Comparison of ENCODE assay signal across 16 cellular contexts in the genomic region with DNA sequence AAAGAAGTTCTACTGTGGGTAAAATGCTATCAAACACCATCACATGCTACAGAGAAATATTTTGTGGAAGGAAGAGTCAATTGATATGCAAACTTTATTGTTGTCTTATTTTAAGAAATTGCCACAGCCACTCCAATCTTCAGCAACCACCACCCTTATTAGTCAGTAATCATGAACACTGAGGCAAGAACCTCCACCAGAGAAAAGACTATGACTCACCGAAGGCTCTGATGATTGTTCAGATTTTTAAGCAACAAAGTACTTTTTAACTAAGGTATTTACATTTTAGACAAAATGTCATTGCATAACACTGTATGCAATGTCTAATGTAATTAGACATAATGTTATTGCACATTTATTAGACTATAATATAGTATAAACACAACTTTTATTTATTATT. TPM values are rescaled to one million over a fixed set of nuclear protein-coding genes. Genes with fewer than 3 reads are reported as not detected.
DNase-seq lines count a peak whose midpoint lies in the region; ATAC-seq, FAIRE-seq and TF ChIP-seq lines count a peak whose summit lies in the region.
"Had no signal": no experiment of that assay in that cellular context is flagged by ENCODE, and none has a peak within 500 bp of the region (broad histone marks: within the 10 kb centered on the region; RNA-seq: fewer than 3 reads in every experiment).

No MANE protein-coding gene starts in this region.

- H3K4me1 ChIP-seq in IMR-90 (ENCODE audit: control insufficient read depth, insufficient read depth, low read length), result peaks cover 2% of the 10 kb centered on the region; the same call in 1 of the 2 replicates
- peaks cover 3% of the 10 kb centered on the region for H3K4me1 ChIP-seq in keratinocyte (ENCODE audit: control insufficient read depth, extremely low read depth, insufficient read depth, low read length)
- H3K4me1 ChIP-seq: BE2C, tibial artery had no signal

- FAIRE-seq in bronchial epithelial cell (lab: Jason Lieb, UNC) (no peak), keratinocyte (lab: Jason Lieb, UNC) (no peak)

- no peak overlapping the region for H3K4ac ChIP-seq in IMR-90 (ENCODE audit: low read depth, low read length)

- no peak overlapping the region for H4K8ac ChIP-seq in IMR-90 (ENCODE audit: low read depth in 2 of 2, low read length in 2 of 2)

- no peak overlapping the region for H3K23ac ChIP-seq in IMR-90 (ENCODE audit: low read depth, low read length)

- ATAC-seq in IMR-90 (ENCODE audit: low read depth) (peak; percentile 93), GM18505 (IDR thresholded peaks at IDR 0.05; ENCODE audit: unreplicated experiment) (no peak), GM18511 (IDR thresholded peaks at IDR 0.05; ENCODE audit: unreplicated experiment) (no peak), HG02840 (IDR thresholded peaks at IDR 0.05; ENCODE audit: low FRiP score, unreplicated experiment) (no peak)

- no peak overlapping the region for H3K56ac ChIP-seq in IMR-90 (ENCODE audit: extremely low read depth, insufficient read depth, low read length)

- H3K14ac ChIP-seq in IMR-90 (replicated peaks; ENCODE audit: low read depth, low read length), result no peak overlapping the region

- no peak overlapping the region for H2AK9ac ChIP-seq in IMR-90 (replicated peaks; ENCODE audit: low read depth, low read length, poor library complexity)

- no peak overlapping the region for H3K27ac ChIP-seq in IMR-90 (ENCODE audit: insufficient read depth, low read length)
- H3K27ac ChIP-seq in keratinocyte (ENCODE audit: control insufficient read depth, insufficient read depth, low read length), result peak overlapping the region; percentile 28
- H3K27ac ChIP-seq: tibial artery had no signal

- peak overlapping the region; percentile 65 for H2BK5ac ChIP-seq in IMR-90 (ENCODE audit: low read depth, low read length, poor library complexity, severe bottlenecking)

- H4K5ac ChIP-seq in IMR-90 (ENCODE audit: low read depth, low read length), result no peak overlapping the region

- H3K79me2 ChIP-seq in keratinocyte (ENCODE audit: control insufficient read depth, insufficient read depth, low read length), result no peaks in the 10 kb centered on the region

- BruUV-seq in IMR-90 (replicated peaks; lab: Mats Ljungman, UMichigan), result no TSS peak

- intact Hi-C loops in IMR-90 (cut with micrococcal nuclease), result loop anchor here (10.0 kb wide), 1 partner anchor 325 kb away; a partner anchor contains a TSS

- CTCF ChIA-PET in AG04449 (lab: Yijun Ruan, JAX) (no interaction called here), IMR-90 (lab: Yijun Ruan, JAX) (no interaction called here)

- H2AK5ac ChIP-seq in IMR-90 (ENCODE audit: low read depth, low read length), result no peak overlapping the region

- no peak for TF ChIP-seq CTCF in AG04449 (IDR thresholded peaks at IDR 0.05; ENCODE audit: insufficient read depth, low read length, missing control alignments)
- TF ChIP-seq CTCF in IMR-90 (conservative IDR thresholded peaks at IDR 0.05; ENCODE audit: low read depth, low read length), result no peak
- TF ChIP-seq CTCF in bronchial epithelial cell (IDR thresholded peaks at IDR 0.05; ENCODE audit: insufficient read depth, low read length, severe bottlenecking), result no peak
- TF ChIP-seq CTCF in keratinocyte (optimal IDR thresholded peaks at IDR 0.05 in 1 of 3, IDR thresholded peaks at IDR 0.05 in 1 of 3, conservative IDR thresholded peaks at IDR 0.05 in 1 of 3; ENCODE audit: extremely low read depth in 1 of 3, insufficient read depth in 2 of 3, low read length in 3 of 3), result no peak

- TF ChIP-seq RAD21 in IMR-90 (IDR thresholded peaks at IDR 0.05; ENCODE audit: low read length), result no peak

- H3K9ac ChIP-seq in IMR-90 (ENCODE audit: low read depth, low read length) (no peak overlapping the region), keratinocyte (ENCODE audit: control insufficient read depth, extremely low read depth, insufficient read depth, low read length) (no peak overlapping the region)

- H3K9me1 ChIP-seq in IMR-90 (ENCODE audit: insufficient read depth, low read length) (no peaks in the 10 kb centered on the region), keratinocyte (ENCODE audit: control insufficient read depth, extremely low read depth, insufficient read depth, low read length) (no peaks in the 10 kb centered on the region)

- H2AFZ ChIP-seq in IMR-90 (replicated peaks; ENCODE audit: low read length, poor library complexity), result no peak overlapping the region
- no peak overlapping the region for H2AFZ ChIP-seq in keratinocyte (ENCODE audit: control insufficient read depth, low read length)

- H3K9me3 ChIP-seq in IMR-90 (ENCODE audit: control insufficient read depth, insufficient read depth, low read length) (peaks cover 15% of the 10 kb centered on the region), keratinocyte (ENCODE audit: control insufficient read depth, low read depth, low read length) (peaks cover 3% of the 10 kb centered on the region)
- H3K9me3 ChIP-seq: BE2C had no signal

- in situ Hi-C loops in IMR-90 (cut with MboI; ENCODE audit: low sequenced_read_pairs), result loop anchor here (10.0 kb wide), 1 partner anchor 55 kb away; a partner anchor contains a TSS

- TF ChIP-seq POLR2A in IMR-90 (IDR thresholded peaks at IDR 0.05; ENCODE audit: low read depth, low read length) (no peak), GM18505 (IDR thresholded peaks at IDR 0.05; ENCODE audit: borderline replicate concordance, extremely low read depth, insufficient read depth, insufficient read length) (no peak)

- dilution Hi-C loops in IMR-90 (cut with HindIII; ENCODE audit: low sequenced_read_pairs, unreplicated experiment) (no loop called here), keratinocyte (cut with MboI; ENCODE audit: extremely low pct_ligation_motif_present, low sequenced_read_pairs) (no loop called here)

- H2BK20ac ChIP-seq in IMR-90 (ENCODE audit: low read depth, low read length), result no peak overlapping the region

- H3K4me3 ChIP-seq in AG04449 (ENCODE audit: low read depth, low read length) (no peak overlapping the region), IMR-90 (ENCODE audit: insufficient read depth, low read depth, low read length) (no peak overlapping the region), bronchial epithelial cell (ENCODE audit: low read depth, low read length) (no peak overlapping the region), keratinocyte (ENCODE audit: control insufficient read depth in 2 of 3, extremely low read depth in 1 of 3, insufficient read depth in 2 of 3, low read depth in 1 of 3, low read length in 3 of 3) (no peak overlapping the region)
- H3K4me3 ChIP-seq: tibial artery had no signal

- peak; percentile 34 for DNase-seq in AG04449 (ENCODE audit: low read depth, low spot score)
- peak; percentile 87 for DNase-seq in IMR-90
- peak; percentile 90 for DNase-seq in bronchial epithelial cell (ENCODE audit: low read depth)
- DNase-seq in keratinocyte (ENCODE audit: low read depth, low spot score), result no peak
- DNase-seq in NCI-H82 (lab: John Stamatoyannopoulos, UW), result no peak
- DNase-seq: activated CD8-positive, alpha-beta memory T cell treated with anti-CD3 and anti-CD28 coated beads for 24 hours; BE2C; caudate nucleus; erythroblast; midbrain; NCI-H1436; NCI-H748 treated with DMSO at 0.1 percent for 48 hours; tibial artery had no signal

- no peak overlapping the region for H2BK120ac ChIP-seq in IMR-90 (ENCODE audit: low read depth, low read length)

- H4K20me1 ChIP-seq in IMR-90 (ENCODE audit: insufficient read depth, low read length) (0 out of 2 replicates have a peak, but pooled peaks cover 4% of the 10 kb centered on the region), keratinocyte (ENCODE audit: control insufficient read depth, extremely low read depth, insufficient read depth, low read length) (no peaks in the 10 kb centered on the region)

- H4K91ac ChIP-seq in IMR-90 (ENCODE audit: insufficient read depth, low read depth, low read length), result no peak overlapping the region

- no peaks in the 10 kb centered on the region for H3K36me3 ChIP-seq in IMR-90 (ENCODE audit: control insufficient read depth, insufficient read depth, low read length)
- no peaks in the 10 kb centered on the region for H3K36me3 ChIP-seq in bronchial epithelial cell (ENCODE audit: control insufficient read depth, insufficient read depth, low read length)
- no peaks in the 10 kb centered on the region for H3K36me3 ChIP-seq in keratinocyte (ENCODE audit: control insufficient read depth in 2 of 2, extremely low read depth in 1 of 2, insufficient read depth in 2 of 2, low read length in 2 of 2)
- H3K36me3 ChIP-seq: BE2C had no signal

- H3K27me3 ChIP-seq in IMR-90 (ENCODE audit: control insufficient read depth, insufficient read depth, low read length) (no peaks in the 10 kb centered on the region), bronchial epithelial cell (ENCODE audit: control insufficient read depth, insufficient read depth, low read length) (no peaks in the 10 kb centered on the region), keratinocyte (ENCODE audit: control insufficient read depth, extremely low read depth, insufficient read depth, low read length) (no peaks in the 10 kb centered on the region)
- H3K27me3 ChIP-seq: BE2C, tibial artery had no signal

- H3K79me1 ChIP-seq in IMR-90 (ENCODE audit: low read depth in 1 of 2, low read length in 2 of 2), result no peaks in the 10 kb centered on the region

- no peak overlapping the region for H2BK15ac ChIP-seq in IMR-90 (ENCODE audit: low read depth, low read length)

- POLR2A ChIA-PET in AG04449 (lab: Yijun Ruan, JAX) (interaction anchor here (0.6 kb wide), 1 partner anchor 81 kb away, joined by 3 read pairs; no protein-coding TSS in a partner anchor), IMR-90 (lab: Charles Lee; ENCODE audit: unreplicated experiment) (no interaction called here)

- no CpG with 5 or more reads among the region's 1 CpG for WGBS in IMR-90 (ENCODE audit: extremely low coverage in 2 of 2, insufficient read length in 1 of 2), 2 experiments

- no peak overlapping the region for H3K18ac ChIP-seq in IMR-90 (ENCODE audit: low read depth, low read length)

- H3K4me2 ChIP-seq in IMR-90 (ENCODE audit: low read depth, low read length) (peak overlapping the region; percentile 32; the same call in 1 of the 2 replicates), keratinocyte (ENCODE audit: control insufficient read depth, extremely low read depth, insufficient read depth, low read depth, low read length) (no peak overlapping the region)

RNA-seq across cellular contexts. Expression of a gene that starts 26.2 kb away (rescaled TPM):
- total RNA-seq in IMR-90 (2012; rRNA removed), result 0.36 and 0.56 TPM in 2 replicates
- 0.79 and 0.86 TPM in 2 replicates for polyA plus RNA-seq in IMR-90 (2012; rRNA removed)
- 0.32 and 1.0 TPM in 2 replicates for polyA plus RNA-seq in IMR-90 (2012; cell fraction: cytosol; rRNA removed)
- 0.34 and 0.54 TPM in 2 replicates for polyA plus RNA-seq in IMR-90 (2012; cell fraction: nucleus; rRNA removed; ENCODE audit: low replicate concordance)
- total RNA-seq in bronchial epithelial cell, result under 0.01 TPM in 1 of 2 replicates, not detected in the other
- polyA plus RNA-seq in keratinocyte, result 0.01 TPM in 2 of 3 replicates, not detected in the other
- polyA plus RNA-seq in keratinocyte (2011; ENCODE audit: low read depth), result not detected
- polyA plus RNA-seq in keratinocyte (2011; cell fraction: cytosol; rRNA removed), result 0.04 TPM in 1 of 2 replicates, not detected in the other
- polyA plus RNA-seq in keratinocyte (2011; cell fraction: nucleus; rRNA removed), result 0.04 TPM in 1 of 2 replicates, not detected in the other
- polyA plus RNA-seq in keratinocyte (2012; ENCODE audit: low replicate concordance), result 0.13 and 0.35 TPM in 2 replicates
- polyA minus RNA-seq in keratinocyte, result 0.10 TPM in 1 of 3 replicates, not detected in the others
- not detected for polyA minus RNA-seq in keratinocyte (2011; cell fraction: cytosol; rRNA and poly(A)+ RNA removed)
- not detected in 2 replicates for polyA minus RNA-seq in keratinocyte (2011; cell fraction: nucleus; rRNA and poly(A)+ RNA removed)

RNA-seq across cellular contexts. Expression of a gene that starts 28.4 kb away (rescaled TPM):
- 25.0 and 36.4 TPM in 2 replicates for total RNA-seq in IMR-90 (2012; rRNA removed)
- polyA plus RNA-seq in IMR-90 (2012; rRNA removed), result 41.9 and 60.5 TPM in 2 replicates
- polyA plus RNA-seq in IMR-90 (2012; cell fraction: cytosol; rRNA removed), result 26.1 and 52.9 TPM in 2 replicates
- polyA plus RNA-seq in IMR-90 (2012; cell fraction: nucleus; rRNA removed; ENCODE audit: low replicate concordance), result 12.7 and 15.9 TPM in 2 replicates
- 61.3 and 127 TPM in 2 replicates for total RNA-seq in bronchial epithelial cell
- 61.6 to 92.4 TPM (median 74.1 TPM) in 3 replicates for polyA plus RNA-seq in keratinocyte
- polyA plus RNA-seq in keratinocyte (2011; ENCODE audit: low read depth), result 7.0 TPM
- 52.3 and 78.5 TPM in 2 replicates for polyA plus RNA-seq in keratinocyte (2011; cell fraction: cytosol; rRNA removed)
- 61.9 and 89.3 TPM in 2 replicates for polyA plus RNA-seq in keratinocyte (2011; cell fraction: nucleus; rRNA removed)
- polyA plus RNA-seq in keratinocyte (2012; ENCODE audit: low replicate concordance), result 20.2 and 62.6 TPM in 2 replicates
- polyA minus RNA-seq in keratinocyte, result 42.6 to 54.4 TPM (median 49.9 TPM) in 3 replicates
- polyA minus RNA-seq in keratinocyte (2011; cell fraction: cytosol; rRNA and poly(A)+ RNA removed), result 72.1 TPM
- 36.7 and 42.1 TPM in 2 replicates for polyA minus RNA-seq in keratinocyte (2011; cell fraction: nucleus; rRNA and poly(A)+ RNA removed)

RNA-seq across cellular contexts. Expression of a gene that starts 53.1 kb away (rescaled TPM):
- 22.5 and 27.4 TPM in 2 replicates for total RNA-seq in IMR-90 (2012; rRNA removed)
- 17.1 and 19.0 TPM in 2 replicates for polyA plus RNA-seq in IMR-90 (2012; rRNA removed)
- 15.3 and 24.8 TPM in 2 replicates for polyA plus RNA-seq in IMR-90 (2012; cell fraction: cytosol; rRNA removed)
- polyA plus RNA-seq in IMR-90 (2012; cell fraction: nucleus; rRNA removed; ENCODE audit: low replicate concordance), result 12.0 and 14.1 TPM in 2 replicates
- 36.3 and 63.0 TPM in 2 replicates for total RNA-seq in bronchial epithelial cell
- 11.0 to 22.6 TPM (median 15.4 TPM) in 3 replicates for polyA plus RNA-seq in keratinocyte
- 3.5 TPM for polyA plus RNA-seq in keratinocyte (2011; ENCODE audit: low read depth)
- polyA plus RNA-seq in keratinocyte (2011; cell fraction: cytosol; rRNA removed), result 12.8 and 13.4 TPM in 2 replicates
- polyA plus RNA-seq in keratinocyte (2011; cell fraction: nucleus; rRNA removed), result 22.4 and 26.5 TPM in 2 replicates
- polyA plus RNA-seq in keratinocyte (2012; ENCODE audit: low replicate concordance), result 13.2 and 21.1 TPM in 2 replicates
- 11.7 to 15.7 TPM (median 13.6 TPM) in 3 replicates for polyA minus RNA-seq in keratinocyte
- 12.1 TPM for polyA minus RNA-seq in keratinocyte (2011; cell fraction: cytosol; rRNA and poly(A)+ RNA removed)
- 7.1 and 12.6 TPM in 2 replicates for polyA minus RNA-seq in keratinocyte (2011; cell fraction: nucleus; rRNA and poly(A)+ RNA removed)

Comparison
In these comparisons a context has a peak if more than half of its experiments do, and no peak if none do; other contexts are left out.
1. DNase-seq: peak in AG04449 (single experiment), IMR-90 (single experiment) and bronchial epithelial cell (single experiment); none in keratinocyte (single experiment) and NCI-H82 (single experiment).